8 cellular contexts compared by ENCODE assay signal in the genomic region with DNA sequence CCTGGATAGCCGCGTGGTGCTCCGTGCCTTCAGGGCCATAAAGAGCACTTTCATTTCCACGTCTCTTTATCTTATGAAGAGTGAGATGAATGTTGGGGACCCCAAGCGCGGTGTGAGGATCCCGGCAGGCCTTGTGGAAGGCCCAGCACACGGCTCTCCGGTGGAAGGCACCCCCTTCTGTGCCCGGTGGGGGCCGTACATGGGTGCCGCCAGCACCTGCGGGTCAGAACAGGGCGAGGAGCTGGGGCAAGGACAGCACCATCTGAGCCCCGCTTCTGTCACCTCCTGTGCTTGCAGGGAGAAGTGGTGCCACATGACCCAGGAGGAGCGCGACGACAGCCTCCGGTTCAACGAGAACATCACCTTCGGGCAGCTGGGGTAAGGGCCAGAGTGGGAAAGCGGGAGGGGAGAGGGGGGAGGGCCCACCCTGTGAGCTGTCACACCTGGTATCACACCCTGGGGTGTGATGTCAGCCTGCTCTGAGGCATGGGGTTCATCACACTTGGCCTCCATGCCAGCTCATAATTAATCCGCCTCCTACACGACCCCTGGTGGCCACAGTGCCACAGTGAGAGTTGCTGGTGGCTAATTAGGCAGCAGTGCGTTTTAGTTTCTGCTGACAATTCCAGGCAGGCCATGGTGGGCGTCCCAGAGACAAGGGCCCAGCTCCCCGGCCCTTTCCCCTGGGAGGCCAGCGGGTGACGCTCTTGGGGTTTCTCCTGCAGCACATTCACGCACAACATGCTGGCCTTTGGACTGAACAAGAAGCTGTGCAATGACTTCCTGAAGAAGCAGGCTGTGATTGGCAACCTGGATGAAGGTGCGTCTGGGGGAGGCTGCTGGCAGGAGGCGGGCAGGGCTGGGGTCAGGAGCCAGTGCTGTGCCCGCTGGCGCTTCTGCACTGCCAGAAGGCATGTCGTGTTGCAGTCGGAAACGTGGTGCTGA. TPM values are rescaled to one million over a fixed set of nuclear protein-coding genes. Genes with fewer than 3 reads are reported as not detected.
DNase-seq lines count a peak whose midpoint lies in the region; ATAC-seq and TF ChIP-seq lines count a peak whose summit lies in the region.

No MANE protein-coding gene starts in this region.

- ATAC-seq in GM21737 (IDR thresholded peaks at IDR 0.05; ENCODE audit: unreplicated experiment), result no peak

- no peaks in the 10 kb centered on the region for H3K27me3 ChIP-seq in SJSA1 (replicated peaks)

- no peak overlapping the region for H3K27ac ChIP-seq in SJSA1

- no peaks in the 10 kb centered on the region for H3K36me3 ChIP-seq in SJSA1

- H3K4me1 ChIP-seq in SJSA1 (replicated peaks), result no peaks in the 10 kb centered on the region

- intact Hi-C loops in head of caudate nucleus (cut with DNase I), result no loop called here

- H3K4me3 ChIP-seq in GM12864 (ENCODE audit: low read depth, low read length) (no peak overlapping the region), SJSA1 (no peak overlapping the region)

- H3K9me3 ChIP-seq in SJSA1 (replicated peaks), result no peaks in the 10 kb centered on the region

- DNase-seq in GM12864 (ENCODE audit: low read depth) (no peak), HT1080 (ENCODE audit: low read depth) (peak; percentile 54), SJSA1 (ENCODE audit: low read depth in 1 of 2, low spot score in 2 of 2) (peak; percentile 36 to 66), head of caudate nucleus (peak in 40 of 42 donors; percentile 32 to 83 (median 60)), pulmonary artery endothelial cell (ENCODE audit: low read depth, low spot score) (peak; percentile 15), superior temporal gyrus (ENCODE audit: extremely low spot score) (no peak)
- peak; percentile 39 to 68 (median 62) for DNase-seq in activated naive CD4-positive, alpha-beta T cell (lab: John Stamatoyannopoulos, UW)

- peak; percentile 81 for TF ChIP-seq CTCF in GM12864 (IDR thresholded peaks at IDR 0.05; ENCODE audit: low read depth, low read length, missing control alignments)

RNA-seq across cellular contexts. Expression of a gene that starts 25.7 kb away (rescaled TPM):
- not detected in 2 replicates for total RNA-seq in HT1080 (2014; rRNA removed; shearing (Covaris generic))
- not detected in 2 replicates for polyA plus RNA-seq in HT1080 (2015; cell fraction: cytosol; rRNA removed)
- not detected in 2 replicates for polyA plus RNA-seq in HT1080 (2015; cell fraction: nucleus; rRNA removed)
- total RNA-seq in SJSA1 (2014; rRNA removed; shearing (Covaris generic)), result 0.05 TPM in 1 of 2 replicates, not detected in the other
- total RNA-seq in pulmonary artery endothelial cell, result not detected in 2 replicates

RNA-seq across cellular contexts. Expression of a gene that starts 59.0 kb away (rescaled TPM):
- 2.7 and 3.4 TPM in 2 replicates for total RNA-seq in HT1080 (2014; rRNA removed; shearing (Covaris generic))
- 2.8 and 5.5 TPM in 2 replicates for polyA plus RNA-seq in HT1080 (2015; cell fraction: cytosol; rRNA removed)
- 2.5 and 3.5 TPM in 2 replicates for polyA plus RNA-seq in HT1080 (2015; cell fraction: nucleus; rRNA removed)
- 3.9 and 10.4 TPM in 2 replicates for total RNA-seq in SJSA1 (2014; rRNA removed; shearing (Covaris generic))
- 4.4 and 4.8 TPM in 2 replicates for total RNA-seq in pulmonary artery endothelial cell

Comparison
In these comparisons a context has a peak if more than half of its experiments do, and no peak if none do; other contexts are left out.
1. DNase-seq: peak in HT1080 (single experiment), SJSA1 (2 of 2), activated naive CD4-positive, alpha-beta T cell (4 of 4), head of caudate nucleus (40 of 42) and pulmonary artery endothelial cell (single experiment); none in GM12864 (single experiment) and superior temporal gyrus (single experiment).